8 cellular contexts compared by ENCODE assay signal in genomic region chr17:1736348-1737281, GRCh38. TPM values are rescaled to one million over a fixed set of nuclear protein-coding genes. Genes with fewer than 3 reads are reported as not detected.
DNase-seq lines count a peak whose midpoint lies in the region; ATAC-seq and TF ChIP-seq lines count a peak whose summit lies in the region.

No MANE protein-coding gene starts in this region.

- intact Hi-C loops in adrenal gland (cut with DNase I) = loop anchor here (10.0 kb wide), 2 partner anchors 108 to 128 kb away; no protein-coding TSS in a partner anchor

- no peaks in the 10 kb centered on the region for H3K27me3 Mint-ChIP-seq in stimulated activated naive CD8-positive, alpha-beta T cell treated with anti-CD3 and anti-CD28 coated beads, Interleukin-15, amount 100 ng/mL, for 72 hours
- no peaks in the 10 kb centered on the region for H3K27me3 Mint-ChIP-seq in activated CD8-positive, alpha-beta memory T cell treated with anti-CD3 and anti-CD28 coated beads, Interleukin-2, amount 10 ng/mL, durations not matched to agents 7 days and 5 days

- TF ChIP-seq RAD21 in Ishikawa (IDR thresholded peaks at IDR 0.05; ENCODE audit: low read depth) = no peak

- DNase-seq in Ammon's horn (ENCODE audit: low spot score) (peak; percentile 63), adrenal gland (peak; percentile 68 to 87 (median 85)), kidney glomerular epithelial cell (lab: John Stamatoyannopoulos, UW) (peak; percentile 77), AML-193 (lab: John Stamatoyannopoulos, UW) (no peak), T1000 (lab: John Stamatoyannopoulos, UW) (no peak)
- DNase-seq in stimulated activated naive CD8-positive, alpha-beta T cell treated with anti-CD3 and anti-CD28 coated beads, Interleukin-15, amount 100 ng/mL, for 72 hours = peak; percentile 50 to 71
- no peak for DNase-seq in activated CD8-positive, alpha-beta memory T cell treated with anti-CD3 and anti-CD28 coated beads, Interleukin-2, amount 10 ng/mL, durations not matched to agents 7 days and 5 days

- ATAC-seq in stimulated activated naive CD8-positive, alpha-beta T cell treated with anti-CD3 and anti-CD28 coated beads, Interleukin-15, amount 100 ng/mL, for 72 hours = peak; percentile 87
- no peak for ATAC-seq in activated CD8-positive, alpha-beta memory T cell treated with anti-CD3 and anti-CD28 coated beads, Interleukin-2, amount 10 ng/mL, durations not matched to agents 7 days and 5 days

- no peaks in the 10 kb centered on the region for H3K9me3 Mint-ChIP-seq in stimulated activated naive CD8-positive, alpha-beta T cell treated with anti-CD3 and anti-CD28 coated beads, Interleukin-15, amount 100 ng/mL, for 72 hours
- H3K9me3 Mint-ChIP-seq in activated CD8-positive, alpha-beta memory T cell treated with anti-CD3 and anti-CD28 coated beads, Interleukin-2, amount 10 ng/mL, durations not matched to agents 7 days and 5 days (ENCODE audit: low read depth) = no peaks in the 10 kb centered on the region

- H3K27ac ChIP-seq in adrenal gland = peak overlapping the region in 3 of 5 donors; percentile 36 to 83 (median 79)

- peaks cover 15 to 17% of the 10 kb centered on the region in 2 donors for H3K4me1 ChIP-seq in adrenal gland (replicated peaks in 1 of 2)

- H3K4me3 ChIP-seq in adrenal gland = no peak overlapping the region

- 29 to 64% (median 34%) methylated on average over 13 to 25 of the region's 25 CpGs for WGBS in adrenal gland, 4 donors

- no peaks in the 10 kb centered on the region for H3K27me3 ChIP-seq in adrenal gland

- TF ChIP-seq CTCF in adrenal gland (IDR thresholded peaks at IDR 0.05) = no peak

- H3K4me1 Mint-ChIP-seq in stimulated activated naive CD8-positive, alpha-beta T cell treated with anti-CD3 and anti-CD28 coated beads, Interleukin-15, amount 100 ng/mL, for 72 hours = peaks cover 20% of the 10 kb centered on the region
- peaks cover 10% of the 10 kb centered on the region for H3K4me1 Mint-ChIP-seq in activated CD8-positive, alpha-beta memory T cell treated with anti-CD3 and anti-CD28 coated beads, Interleukin-2, amount 10 ng/mL, durations not matched to agents 7 days and 5 days

- peak overlapping the region in 1 of 2 donors; percentile 68 for H3K4me3 Mint-ChIP-seq in stimulated activated naive CD8-positive, alpha-beta T cell treated with anti-CD3 and anti-CD28 coated beads, Interleukin-15, amount 100 ng/mL, for 72 hours
- H3K4me3 Mint-ChIP-seq in activated CD8-positive, alpha-beta memory T cell treated with anti-CD3 and anti-CD28 coated beads, Interleukin-2, amount 10 ng/mL, durations not matched to agents 7 days and 5 days = no peak overlapping the region

- no peak for TF ChIP-seq EP300 in Ishikawa (IDR thresholded peaks at IDR 0.05; ENCODE audit: borderline replicate concordance)

- H3K9me3 ChIP-seq in adrenal gland (replicated peaks in 1 of 3) = no peaks in the 10 kb centered on the region

- TF ChIP-seq POLR2A in adrenal gland (IDR thresholded peaks at IDR 0.05) = no peak

- CTCF ChIA-PET in activated CD8-positive, alpha-beta memory T cell treated with anti-CD3 and anti-CD28 coated beads, Interleukin-2, amount 10 ng/mL, durations not matched to agents 7 days and 5 days (lab: Charles Lee) = interaction anchor here (2.0 kb wide), 1 partner anchor 15 kb away, joined by 4 read pairs; no protein-coding TSS in a partner anchor

- peaks cover 0 to 16% of the 10 kb centered on the region in 2 donors for H3K36me3 ChIP-seq in adrenal gland (replicated peaks in 1 of 2)

- H3K36me3 Mint-ChIP-seq in activated CD8-positive, alpha-beta memory T cell treated with anti-CD3 and anti-CD28 coated beads, Interleukin-2, amount 10 ng/mL, durations not matched to agents 7 days and 5 days = peaks cover 2% of the 10 kb centered on the region

- peak overlapping the region; percentile 90 to 95 for H3K27ac Mint-ChIP-seq in stimulated activated naive CD8-positive, alpha-beta T cell treated with anti-CD3 and anti-CD28 coated beads, Interleukin-15, amount 100 ng/mL, for 72 hours
- H3K27ac Mint-ChIP-seq in activated CD8-positive, alpha-beta memory T cell treated with anti-CD3 and anti-CD28 coated beads, Interleukin-2, amount 10 ng/mL, durations not matched to agents 7 days and 5 days = no peak overlapping the region

TF ChIP-seq in Ishikawa, 13 proteins besides CTCF, POLR2A, EP300 and RAD21:
- TF ChIP-seq NFIC (IDR thresholded peaks at IDR 0.05) (peak; percentile 52), ZBTB7A (IDR thresholded peaks at IDR 0.05; ENCODE audit: low read depth) (no peak)

RNA-seq across cellular contexts. Expression of gene SERPINF2, which starts 6.1 kb away (rescaled TPM):
- total RNA-seq in adrenal gland = 1 to 10 TPM; 1.3 to 3.7 (median 2.4) TPM
- polyA plus RNA-seq in adrenal gland = 1 to 10 TPM in 2 of 3 donors, under 1 TPM in 1; 0.59 to 6.4 (median 5.2) TPM
- total RNA-seq in activated CD8-positive, alpha-beta memory T cell treated with anti-CD3 and anti-CD28 coated beads, Interleukin-2, amount 10 ng/mL, durations not matched to agents 7 days and 5 days = under 1 TPM; 0.18 to 0.19 TPM

RNA-seq across cellular contexts. Expression of gene WDR81, which starts 12.1 kb away (rescaled TPM):
- total RNA-seq in adrenal gland = 10 to 100 TPM; 28.0 to 88.8 (median 44.6) TPM
- polyA plus RNA-seq in adrenal gland = 10 to 100 TPM in 2 of 3 donors, 1 to 10 TPM in 1; 4.9 to 52.3 (median 20.2) TPM
- total RNA-seq in activated CD8-positive, alpha-beta memory T cell treated with anti-CD3 and anti-CD28 coated beads, Interleukin-2, amount 10 ng/mL, durations not matched to agents 7 days and 5 days = 10 to 100 TPM; 28.7 to 32.1 TPM

RNA-seq across cellular contexts. Expression of gene SERPINF1, which starts 25.2 kb away (rescaled TPM):
- 100 to 1,000 TPM in 5 of 8 donors, 10 to 100 TPM in 3; 72.8 to 290 (median 120) TPM for total RNA-seq in adrenal gland
- polyA plus RNA-seq in adrenal gland = 100 to 1,000 TPM in 2 of 3 donors, 10 to 100 TPM in 1; 70.4 to 310 (median 121) TPM
- total RNA-seq in activated CD8-positive, alpha-beta memory T cell treated with anti-CD3 and anti-CD28 coated beads, Interleukin-2, amount 10 ng/mL, durations not matched to agents 7 days and 5 days = 1 to 10 TPM in 1 of 2 experiments, under 1 TPM in 1; 0.93 to 1.1 TPM

RNA-seq across cellular contexts. Expression of gene TLCD2, which starts 26.4 kb away (rescaled TPM):
- total RNA-seq in adrenal gland = 10 to 100 TPM in 5 of 8 donors, 1 to 10 TPM in 3; 6.8 to 48.7 (median 11.4) TPM
- 10 to 100 TPM in 1 of 3 donors, 1 to 10 TPM in 2; 4.3 to 58.8 (median 7.2) TPM for polyA plus RNA-seq in adrenal gland
- under 1 TPM; 0.20 to 0.28 TPM for total RNA-seq in activated CD8-positive, alpha-beta memory T cell treated with anti-CD3 and anti-CD28 coated beads, Interleukin-2, amount 10 ng/mL, durations not matched to agents 7 days and 5 days

RNA-seq across cellular contexts. Expression of gene PRPF8, which starts 51.9 kb away (rescaled TPM):
- total RNA-seq in adrenal gland = 100 to 1,000 TPM; 179 to 748 (median 254) TPM
- polyA plus RNA-seq in adrenal gland = 100 to 1,000 TPM; 107 to 439 (median 155) TPM
- 100 to 1,000 TPM; 324 to 358 TPM for total RNA-seq in activated CD8-positive, alpha-beta memory T cell treated with anti-CD3 and anti-CD28 coated beads, Interleukin-2, amount 10 ng/mL, durations not matched to agents 7 days and 5 days

Comparison
In these comparisons a context has a peak if more than half of its experiments do, and no peak if none do; other contexts are left out.
1. DNase-seq: peak in Ammon's horn (single experiment), adrenal gland (7 of 7), kidney glomerular epithelial cell (single experiment) and stimulated activated naive CD8-positive, alpha-beta T cell treated with anti-CD3 and anti-CD28 coated beads, Interleukin-15, amount 100 ng/mL, for 72 hours (2 of 2); none in AML-193 (0 of 2), T1000 (single experiment) and activated CD8-positive, alpha-beta memory T cell treated with anti-CD3 and anti-CD28 coated beads, Interleukin-2, amount 10 ng/mL, durations not matched to agents 7 days and 5 days (single experiment).
2. RNA of gene SERPINF1, which starts 25.2 kb away (total RNA-seq): 72.8 to 290 TPM in adrenal gland; 0.93 to 1.1 TPM in activated CD8-positive, alpha-beta memory T cell treated with anti-CD3 and anti-CD28 coated beads, Interleukin-2, amount 10 ng/mL, durations not matched to agents 7 days and 5 days; every median in the first group is over 10 times any median in the second.